Comparison of ENCODE assay signal across 15 cellular contexts in the genomic region with DNA sequence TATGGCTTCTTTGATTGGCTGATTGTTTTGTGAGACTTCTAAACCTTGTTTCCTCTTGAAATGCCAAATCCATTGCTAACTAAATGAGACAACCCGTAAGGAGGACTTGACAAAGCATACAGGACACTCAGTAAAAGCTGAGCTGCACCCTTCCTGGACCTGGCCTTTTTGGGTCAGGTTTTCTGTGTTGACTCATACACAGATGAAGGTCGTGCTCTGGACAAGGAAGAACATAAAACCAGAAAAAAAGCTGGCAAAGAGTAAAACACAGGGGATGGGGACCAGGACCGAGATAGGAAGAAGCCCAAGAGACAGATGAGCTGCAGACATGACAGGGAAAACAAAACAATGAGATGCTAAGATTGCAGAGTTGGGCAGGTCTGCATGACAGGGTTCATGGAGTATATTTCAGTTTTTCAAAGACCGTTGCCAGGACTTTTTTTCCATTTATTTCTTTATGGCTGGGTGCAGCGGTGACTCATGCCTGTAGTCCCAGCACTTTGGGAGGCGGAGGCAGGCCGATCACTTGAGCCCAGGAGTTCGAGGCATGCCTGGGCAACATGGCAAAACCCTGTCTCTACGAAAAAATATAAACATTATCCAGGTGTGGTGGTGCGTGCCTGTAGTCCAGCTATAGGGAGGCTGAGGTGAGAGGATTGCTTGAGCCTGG. TPM values are rescaled to one million over a fixed set of nuclear protein-coding genes. Genes with fewer than 3 reads are reported as not detected.
DNase-seq lines count a peak whose midpoint lies in the region; ATAC-seq and TF ChIP-seq lines count a peak whose summit lies in the region.
"Had no signal": no experiment of that assay in that cellular context is flagged by ENCODE, and none has a peak within 500 bp of the region (broad histone marks: within the 10 kb centered on the region; RNA-seq: fewer than 3 reads in every experiment).

No MANE protein-coding gene starts in this region.

- no peak for TF ChIP-seq POLR2A in tibial nerve (IDR thresholded peaks at IDR 0.05)

- H3K27me3 Mint-ChIP-seq in stimulated activated naive B cell treated with anti-CD40 and anti-IgM and Interleukin-4, amounts not matched to agents 10 μg/mL and 1 μg/mL and 100 μg/mL, for 72 hours, result no peaks in the 10 kb centered on the region
- no peaks in the 10 kb centered on the region for H3K27me3 Mint-ChIP-seq in activated CD4-positive, alpha-beta memory T cell treated with anti-CD3 and anti-CD28 coated beads, Interleukin-2, amount 10 ng/mL, durations not matched to agents 7 days and 5 days

- H3K27me3 ChIP-seq in brain microvascular endothelial cell (replicated peaks) (no peaks in the 10 kb centered on the region), tibial nerve (no peaks in the 10 kb centered on the region)

- H3K36me3 ChIP-seq in brain microvascular endothelial cell (replicated peaks) (no peaks in the 10 kb centered on the region), tibial nerve (no peaks in the 10 kb centered on the region)

- H3K27ac ChIP-seq in brain microvascular endothelial cell, result peak overlapping the region; percentile 45
- H3K27ac ChIP-seq in tibial nerve, result no peak overlapping the region

- no peak for TF ChIP-seq CTCF in brain microvascular endothelial cell (IDR thresholded peaks at IDR 0.05; ENCODE audit: low read depth, low read length, missing control alignments)
- no peak for TF ChIP-seq CTCF in tibial nerve (IDR thresholded peaks at IDR 0.05)

- H3K9me3 ChIP-seq in tibial nerve, result peaks cover 0 to 4% (median 2%) of the 10 kb centered on the region in 4 donors

- in situ Hi-C loops in brain microvascular endothelial cell (cut with HindIII; ENCODE audit: low pct_ligation_motif_present, low sequenced_read_pairs), result no loop called here

- H3K4me1 Mint-ChIP-seq in stimulated activated naive B cell treated with anti-CD40 and anti-IgM and Interleukin-4, amounts not matched to agents 10 μg/mL and 1 μg/mL and 100 μg/mL, for 72 hours, result peaks cover 13 to 41% of the 10 kb centered on the region in 2 donors
- H3K4me1 Mint-ChIP-seq in activated CD4-positive, alpha-beta memory T cell treated with anti-CD3 and anti-CD28 coated beads, Interleukin-2, amount 10 ng/mL, durations not matched to agents 7 days and 5 days, result peaks cover 3% of the 10 kb centered on the region

- H3K4me3 Mint-ChIP-seq in stimulated activated naive B cell treated with anti-CD40 and anti-IgM and Interleukin-4, amounts not matched to agents 10 μg/mL and 1 μg/mL and 100 μg/mL, for 72 hours, result no peak overlapping the region
- no peak overlapping the region for H3K4me3 Mint-ChIP-seq in activated CD4-positive, alpha-beta memory T cell treated with anti-CD3 and anti-CD28 coated beads, Interleukin-2, amount 10 ng/mL, durations not matched to agents 7 days and 5 days
- H3K4me3 Mint-ChIP-seq: CD4-positive, CD25-positive, alpha-beta regulatory T cell; endodermal cell had no signal

- peaks cover 2 to 3% of the 10 kb centered on the region in 2 donors for H3K9me3 Mint-ChIP-seq in stimulated activated naive B cell treated with anti-CD40 and anti-IgM and Interleukin-4, amounts not matched to agents 10 μg/mL and 1 μg/mL and 100 μg/mL, for 72 hours
- no peaks in the 10 kb centered on the region for H3K9me3 Mint-ChIP-seq in activated CD4-positive, alpha-beta memory T cell treated with anti-CD3 and anti-CD28 coated beads, Interleukin-2, amount 10 ng/mL, durations not matched to agents 7 days and 5 days

- WGBS in tibial nerve, 2 donors, result 83 to 84% methylated on average over 10 of the region's 10 CpGs

- peak overlapping the region; percentile 51 for H3K27ac Mint-ChIP-seq in stimulated activated naive B cell treated with anti-CD40 and anti-IgM and Interleukin-4, amounts not matched to agents 10 μg/mL and 1 μg/mL and 100 μg/mL, for 72 hours
- no peak overlapping the region for H3K27ac Mint-ChIP-seq in activated CD4-positive, alpha-beta memory T cell treated with anti-CD3 and anti-CD28 coated beads, Interleukin-2, amount 10 ng/mL, durations not matched to agents 7 days and 5 days
- H3K27ac Mint-ChIP-seq: CD4-positive, CD25-positive, alpha-beta regulatory T cell; endodermal cell had no signal

- TF ChIP-seq EP300 in tibial nerve (IDR thresholded peaks at IDR 0.05), result no peak

- CTCF ChIA-PET in activated CD4-positive, alpha-beta memory T cell treated with anti-CD3 and anti-CD28 coated beads, Interleukin-2, amount 10 ng/mL, durations not matched to agents 7 days and 5 days (lab: Charles Lee), result no interaction called here

- ATAC-seq in stimulated activated naive B cell treated with anti-CD40 and anti-IgM and Interleukin-4, amounts not matched to agents 10 μg/mL and 1 μg/mL and 100 μg/mL, for 72 hours (replicated peaks), result no peak

- H3K36me3 Mint-ChIP-seq in stimulated activated naive B cell treated with anti-CD40 and anti-IgM and Interleukin-4, amounts not matched to agents 10 μg/mL and 1 μg/mL and 100 μg/mL, for 72 hours, result peaks cover 7 to 14% of the 10 kb centered on the region in 2 donors
- H3K36me3 Mint-ChIP-seq in activated CD4-positive, alpha-beta memory T cell treated with anti-CD3 and anti-CD28 coated beads, Interleukin-2, amount 10 ng/mL, durations not matched to agents 7 days and 5 days (ENCODE audit: low read depth), result no peaks in the 10 kb centered on the region
- H3K36me3 Mint-ChIP-seq: CD4-positive, CD25-positive, alpha-beta regulatory T cell had no signal

- POLR2A ChIA-PET in activated CD4-positive, alpha-beta memory T cell treated with anti-CD3 and anti-CD28 coated beads, Interleukin-2, amount 10 ng/mL, durations not matched to agents 7 days and 5 days (lab: Charles Lee), result no interaction called here

- H3K4me1 ChIP-seq in tibial nerve, result no peaks in the 10 kb centered on the region

- H3K4me3 ChIP-seq in brain microvascular endothelial cell (ENCODE audit: low read depth, low read length) (no peak overlapping the region), tibial nerve (no peak overlapping the region)

- DNase-seq in LoVo (ENCODE audit: low spot score), result peak; percentile 77
- DNase-seq in brain microvascular endothelial cell, result peak; percentile 73
- peak; percentile 55 for DNase-seq in iris pigment epithelial cell (ENCODE audit: low read depth)
- DNase-seq in stimulated activated naive B cell treated with anti-CD40 and anti-IgM and Interleukin-4, amounts not matched to agents 10 μg/mL and 1 μg/mL and 100 μg/mL, for 72 hours, result no peak
- no peak for DNase-seq in tibial nerve (ENCODE audit: low spot score in 2 of 2)
- DNase-seq in activated CD4-positive, alpha-beta memory T cell treated with anti-CD3 and anti-CD28 coated beads, Interleukin-2, amount 10 ng/mL, durations not matched to agents 7 days and 5 days, result no peak
- DNase-seq in SHP77 treated with DMSO at 0.1 percent for 48 hours (lab: John Stamatoyannopoulos, UW), result no peak
- no peak for DNase-seq in NCI-H1436 (lab: John Stamatoyannopoulos, UW)
- DNase-seq: amygdala; CD4-positive, CD25-positive, alpha-beta regulatory T cell; endodermal cell; KG1; NCI-H2081 treated with DMSO at 0.1 percent for 48 hours; NK-92 treated with Interleukin-12 subunit alpha and Interleukin-12 subunit beta, amount 100 ng/mL, for 24 hours; substantia nigra had no signal

RNA-seq across cellular contexts. Expression of a gene that starts 41.4 kb away (rescaled TPM):
- 10 to 100 TPM in 2 of 4 donors, 1 to 10 TPM in 2; 3.9 to 11.6 (median 8.8) TPM for total RNA-seq in tibial nerve
- total RNA-seq in activated CD4-positive, alpha-beta memory T cell treated with anti-CD3 and anti-CD28 coated beads, Interleukin-2, amount 10 ng/mL, durations not matched to agents 7 days and 5 days, result 10 to 100 TPM; 18.4 to 18.8 TPM

Comparison
In these comparisons a context has a peak if more than half of its experiments do, and no peak if none do; other contexts are left out.
1. DNase-seq: peak in LoVo (single experiment), brain microvascular endothelial cell (single experiment) and iris pigment epithelial cell (single experiment); none in stimulated activated naive B cell treated with anti-CD40 and anti-IgM and Interleukin-4, amounts not matched to agents 10 μg/mL and 1 μg/mL and 100 μg/mL, for 72 hours (single experiment), tibial nerve (0 of 2), activated CD4-positive, alpha-beta memory T cell treated with anti-CD3 and anti-CD28 coated beads, Interleukin-2, amount 10 ng/mL, durations not matched to agents 7 days and 5 days (single experiment), SHP77 treated with DMSO at 0.1 percent for 48 hours (single experiment) and NCI-H1436 (single experiment).